ENCODE assay signal across 28 cellular contexts in genomic region chr7:52080493-52080892, GRCh38.
"Had no signal": no experiment of that assay in that cellular context is flagged by ENCODE, and none has a peak within 500 bp of the region (broad histone marks: within the 10 kb centered on the region; RNA-seq: fewer than 3 reads in every experiment).

No MANE protein-coding gene starts in this region.

- H3K9me3 ChIP-seq: neutrophil, pancreas, psoas muscle, right lobe of liver, sigmoid colon, suprapubic skin, testis, tibial artery, transverse colon, upper lobe of right lung, uterus had no signal

- ATAC-seq: naive thymus-derived CD4-positive, alpha-beta T cell; natural killer cell; psoas muscle; right cardiac atrium; stimulated activated memory B cell treated with anti-CD40 and anti-IgM and Interleukin-4, amounts not matched to agents 10 μg/mL and 1 μg/mL and 100 μg/mL, for 72 hours; stimulated activated naive CD8-positive, alpha-beta T cell treated with anti-CD3 and anti-CD28 coated beads, Interleukin-15, amount 100 ng/mL, for 72 hours; stimulated activated naive CD8-positive, alpha-beta T cell treated with anti-CD3 and anti-CD28 coated beads, Interleukin-15, Interleukin-2, amounts not matched to agents 100 U/mL and 50 U/mL, for 24 hours; upper lobe of right lung had no signal

- H3K4me1 ChIP-seq: pancreas, psoas muscle, right lobe of liver, sigmoid colon, suprapubic skin, testis, tibial artery, transverse colon, upper lobe of right lung, uterus had no signal

- H3K9me3 Mint-ChIP-seq: nephron, neural crest cell, type B pancreatic cell had no signal

- H3K4me3 ChIP-seq: pancreas, psoas muscle, right lobe of liver, sigmoid colon, suprapubic skin, testis, tibial artery, transverse colon, upper lobe of right lung, uterus had no signal

- H3K36me3 Mint-ChIP-seq: naive thymus-derived CD4-positive, alpha-beta T cell; natural killer cell; stimulated activated memory B cell treated with anti-CD40 and anti-IgM and Interleukin-4, amounts not matched to agents 10 μg/mL and 1 μg/mL and 100 μg/mL, for 72 hours; type B pancreatic cell had no signal

- H3K27me3 ChIP-seq: neutrophil, pancreas, right lobe of liver, sigmoid colon, suprapubic skin, testis, tibial artery, transverse colon, upper lobe of right lung, uterus had no signal

- H3K36me3 ChIP-seq: neutrophil, pancreas, right lobe of liver, sigmoid colon, suprapubic skin, tibial artery, transverse colon, upper lobe of right lung, uterus had no signal

- FAIRE-seq: pancreas, small intestine had no signal

- H3K27ac Mint-ChIP-seq: naive thymus-derived CD4-positive, alpha-beta T cell; natural killer cell; nephron; stimulated activated memory B cell treated with anti-CD40 and anti-IgM and Interleukin-4, amounts not matched to agents 10 μg/mL and 1 μg/mL and 100 μg/mL, for 72 hours; stimulated activated naive CD8-positive, alpha-beta T cell treated with anti-CD3 and anti-CD28 coated beads, Interleukin-15, amount 100 ng/mL, for 72 hours; type B pancreatic cell had no signal

- H3K4me1 Mint-ChIP-seq: naive thymus-derived CD4-positive, alpha-beta T cell; natural killer cell; nephron; neural crest cell; stimulated activated memory B cell treated with anti-CD40 and anti-IgM and Interleukin-4, amounts not matched to agents 10 μg/mL and 1 μg/mL and 100 μg/mL, for 72 hours; stimulated activated naive CD8-positive, alpha-beta T cell treated with anti-CD3 and anti-CD28 coated beads, Interleukin-15, amount 100 ng/mL, for 72 hours had no signal

- H3K27ac ChIP-seq: neutrophil, pancreas, psoas muscle, right lobe of liver, sigmoid colon, suprapubic skin, testis, tibial artery, transverse colon, upper lobe of right lung, uterus had no signal

- H3K4me3 Mint-ChIP-seq: naive thymus-derived CD4-positive, alpha-beta T cell; natural killer cell; nephron; neural crest cell; stimulated activated memory B cell treated with anti-CD40 and anti-IgM and Interleukin-4, amounts not matched to agents 10 μg/mL and 1 μg/mL and 100 μg/mL, for 72 hours; stimulated activated naive CD8-positive, alpha-beta T cell treated with anti-CD3 and anti-CD28 coated beads, Interleukin-15, amount 100 ng/mL, for 72 hours; type B pancreatic cell had no signal

- DNase-seq: naive thymus-derived CD4-positive, alpha-beta T cell; natural killer cell; nucleus accumbens; pancreas; psoas muscle; right cardiac atrium; right lobe of liver; sigmoid colon; small intestine; stimulated activated CD4-positive, alpha-beta T cell treated with anti-CD3 and anti-CD28 coated beads, Interleukin-15, amount 100 ng/mL, for 24 hours; stimulated activated CD4-positive, alpha-beta T cell treated with anti-CD3 and anti-CD28 coated beads, Interleukin-2, amount 100 ng/mL, for 24 hours; stimulated activated CD4-positive, alpha-beta T cell treated with anti-CD3 and anti-CD28 coated beads, Interleukin-2, amount 100 ng/mL, for 48 hours; stimulated activated CD4-positive, alpha-beta T cell treated with anti-CD3 and anti-CD28 coated beads, Interleukin-4, amount 100 ng/mL, for 24 hours; stimulated activated naive CD4-positive, alpha-beta T cell; stimulated activated naive CD8-positive, alpha-beta T cell treated with anti-CD3 and anti-CD28 coated beads, Interleukin-15, amount 100 ng/mL, for 72 hours; stimulated activated naive CD8-positive, alpha-beta T cell treated with anti-CD3 and anti-CD28 coated beads, Interleukin-15, Interleukin-2, amounts not matched to agents 100 U/mL and 50 U/mL, for 24 hours; substantia nigra; testis; tibial artery; transverse colon; upper lobe of right lung; uterus had no signal

- H3K27me3 Mint-ChIP-seq: naive thymus-derived CD4-positive, alpha-beta T cell; stimulated activated memory B cell treated with anti-CD40 and anti-IgM and Interleukin-4, amounts not matched to agents 10 μg/mL and 1 μg/mL and 100 μg/mL, for 72 hours; stimulated activated naive CD8-positive, alpha-beta T cell treated with anti-CD3 and anti-CD28 coated beads, Interleukin-15, amount 100 ng/mL, for 72 hours; type B pancreatic cell had no signal
